ENCODE assay signal across 8 cellular contexts in the genomic region with DNA sequence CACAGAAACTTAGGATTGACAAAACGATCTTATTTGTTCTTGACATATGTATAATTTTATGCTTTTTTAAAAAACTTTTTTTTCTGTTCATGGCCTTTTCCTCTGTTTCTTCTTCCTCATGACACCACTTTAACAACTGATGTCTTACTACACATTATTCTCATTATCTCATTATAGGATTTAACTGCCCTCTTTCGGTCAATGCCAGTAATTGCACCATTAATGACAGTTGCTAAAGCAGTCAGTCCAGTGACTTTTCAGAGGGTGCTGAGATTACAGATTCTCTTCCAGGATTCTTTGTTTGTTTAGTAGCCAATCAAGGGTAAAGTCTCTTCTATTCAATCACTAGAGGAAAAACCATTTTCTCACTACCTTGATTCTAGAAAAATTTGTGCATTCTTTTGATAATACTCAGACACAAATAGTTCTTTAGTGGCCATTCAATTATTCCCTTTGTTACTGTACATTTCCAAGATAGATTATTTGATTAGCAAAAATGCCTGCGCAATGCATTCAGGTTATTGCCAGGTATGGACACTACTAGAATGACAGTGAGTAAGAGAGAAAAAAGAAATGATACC. TPM values are rescaled to one million over a fixed set of nuclear protein-coding genes. Genes with fewer than 3 reads are reported as not detected.
DNase-seq lines count a peak whose midpoint lies in the region; ATAC-seq and TF ChIP-seq lines count a peak whose summit lies in the region.

No MANE protein-coding gene starts in this region.

- H3K4me2 ChIP-seq in Loucy (ENCODE audit: low read depth, low read length, poor library complexity, severe bottlenecking) = no peak overlapping the region

- no peak overlapping the region for H3K4me3 Mint-ChIP-seq in nephron

- H3K36me3 ChIP-seq in Loucy (ENCODE audit: insufficient read depth, low read length) (no peaks in the 10 kb centered on the region), esophagus squamous epithelium (no peaks in the 10 kb centered on the region)

- H3K79me2 ChIP-seq in Loucy (ENCODE audit: insufficient read depth, low read length) = no peaks in the 10 kb centered on the region

- peak; percentile 23 for DNase-seq in stimulated activated CD4-positive, alpha-beta T cell treated with anti-CD3 and anti-CD28 coated beads, Interleukin-4, amount 100 ng/mL, for 24 hours
- DNase-seq in stimulated activated CD4-positive, alpha-beta T cell treated with anti-CD3 and anti-CD28 coated beads, Interleukin-2, amount 100 ng/mL, for 24 hours = no peak
- DNase-seq in esophagus squamous epithelium (lab: John Stamatoyannopoulos, UW) = no peak

- no peaks in the 10 kb centered on the region for H3K27me3 Mint-ChIP-seq in nephron (ENCODE audit: low read depth)

- H3K9me3 Mint-ChIP-seq in nephron = no peaks in the 10 kb centered on the region

- H3K27me3 ChIP-seq in Loucy (ENCODE audit: insufficient read depth, low read length, poor library complexity, severe bottlenecking) (no peaks in the 10 kb centered on the region), esophagus squamous epithelium (no peaks in the 10 kb centered on the region)

- H2AFZ ChIP-seq in Loucy (ENCODE audit: low read length) = no peak overlapping the region

- H3K4me3 ChIP-seq in Loucy (ENCODE audit: low read length, poor library complexity, severe bottlenecking) = no peak overlapping the region
- no peak overlapping the region for H3K4me3 ChIP-seq in esophagus squamous epithelium

- H3K27ac ChIP-seq in esophagus squamous epithelium = no peak overlapping the region

- no peaks in the 10 kb centered on the region for H4K20me1 ChIP-seq in Loucy (ENCODE audit: insufficient read depth, low read length, poor library complexity, severe bottlenecking)

- TF ChIP-seq CTCF in Loucy (conservative IDR thresholded peaks at IDR 0.05; ENCODE audit: low read length) (peak; percentile 84), esophagus squamous epithelium (IDR thresholded peaks at IDR 0.05) (peak; percentile 49 to 85 (median 73)), nephron (IDR thresholded peaks at IDR 0.05; ENCODE audit: unreplicated experiment in 3 of 3) (peak; percentile 70 to 84 (median 72))

- ATAC-seq in SK-N-SH treated with all-trans-retinoic acid at 6 μM for 48 hours (peak; percentile 87), HG02623 (IDR thresholded peaks at IDR 0.05; ENCODE audit: unreplicated experiment) (no peak), HG03565 (IDR thresholded peaks at IDR 0.05; ENCODE audit: unreplicated experiment) (no peak)

- no peaks in the 10 kb centered on the region for H3K36me3 Mint-ChIP-seq in nephron (ENCODE audit: low read depth)

- H3K9me2 ChIP-seq in Loucy (replicated peaks; ENCODE audit: low read depth, low read length) = no peaks in the 10 kb centered on the region

- H3K4me1 ChIP-seq in Loucy (ENCODE audit: insufficient read depth, low read length, poor library complexity, severe bottlenecking) (no peaks in the 10 kb centered on the region), esophagus squamous epithelium (no peaks in the 10 kb centered on the region)

- H3K27ac Mint-ChIP-seq in nephron = no peak overlapping the region

- H3K9ac ChIP-seq in Loucy (ENCODE audit: low read depth, low read length, poor library complexity, severe bottlenecking) = no peak overlapping the region

- TF ChIP-seq POLR2A in esophagus squamous epithelium (IDR thresholded peaks at IDR 0.05) = no peak

- H3K9me3 ChIP-seq in Loucy (ENCODE audit: insufficient read depth, low read depth, low read length) (no peaks in the 10 kb centered on the region), esophagus squamous epithelium (no peaks in the 10 kb centered on the region)

- H3F3A ChIP-seq in Loucy (ENCODE audit: low read depth) = no peaks in the 10 kb centered on the region

- intact Hi-C loops in esophagus squamous epithelium (cut with DNase I) = loop anchor here (10.0 kb wide), 1 partner anchor 85 kb away; no protein-coding TSS in a partner anchor

- 0 to 18% methylated on average over 3 of the region's 3 CpGs for WGBS in esophagus squamous epithelium, 2 donors

- no peaks in the 10 kb centered on the region for H3K4me1 Mint-ChIP-seq in nephron

TF ChIP-seq in SK-N-SH treated with all-trans-retinoic acid at 6 μM for 48 hours, 23 proteins besides CTCF, POLR2A, EP300 and RAD21:
- TF ChIP-seq ZFP30 (CRISPR knock-in tag; IDR thresholded peaks at IDR 0.05) (no peak), RARB (CRISPR knock-in tag; IDR thresholded peaks at IDR 0.05) (no peak), ZNF8 (CRISPR knock-in tag; IDR thresholded peaks at IDR 0.05) (no peak), ZC3H10 (CRISPR knock-in tag; IDR thresholded peaks at IDR 0.05) (no peak), OSR1 (CRISPR knock-in tag; IDR thresholded peaks at IDR 0.05) (no peak), ARNTL (CRISPR knock-in tag; IDR thresholded peaks at IDR 0.05; ENCODE audit: borderline replicate concordance, low read depth) (no peak), CSDC2 (CRISPR knock-in tag; IDR thresholded peaks at IDR 0.05) (no peak)
- TF ChIP-seq, protein P1, sequence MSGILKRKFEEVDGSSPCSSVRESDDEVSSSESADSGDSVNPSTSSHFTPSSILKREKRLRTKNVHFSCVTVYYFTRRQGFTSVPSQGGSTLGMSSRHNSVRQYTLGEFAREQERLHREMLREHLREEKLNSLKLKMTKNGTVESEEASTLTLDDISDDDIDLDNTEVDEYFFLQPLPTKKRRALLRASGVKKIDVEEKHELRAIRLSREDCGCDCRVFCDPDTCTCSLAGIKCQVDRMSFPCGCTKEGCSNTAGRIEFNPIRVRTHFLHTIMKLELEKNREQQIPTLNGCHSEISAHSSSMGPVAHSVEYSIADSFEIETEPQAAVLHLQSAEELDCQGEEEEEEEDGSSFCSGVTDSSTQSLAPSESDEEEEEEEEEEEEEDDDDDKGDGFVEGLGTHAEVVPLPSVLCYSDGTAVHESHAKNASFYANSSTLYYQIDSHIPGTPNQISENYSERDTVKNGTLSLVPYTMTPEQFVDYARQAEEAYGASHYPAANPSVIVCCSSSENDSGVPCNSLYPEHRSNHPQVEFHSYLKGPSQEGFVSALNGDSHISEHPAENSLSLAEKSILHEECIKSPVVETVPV (CRISPR knock-in tag; IDR thresholded peaks at IDR 0.05) = no peak
- TF ChIP-seq, protein P2, sequence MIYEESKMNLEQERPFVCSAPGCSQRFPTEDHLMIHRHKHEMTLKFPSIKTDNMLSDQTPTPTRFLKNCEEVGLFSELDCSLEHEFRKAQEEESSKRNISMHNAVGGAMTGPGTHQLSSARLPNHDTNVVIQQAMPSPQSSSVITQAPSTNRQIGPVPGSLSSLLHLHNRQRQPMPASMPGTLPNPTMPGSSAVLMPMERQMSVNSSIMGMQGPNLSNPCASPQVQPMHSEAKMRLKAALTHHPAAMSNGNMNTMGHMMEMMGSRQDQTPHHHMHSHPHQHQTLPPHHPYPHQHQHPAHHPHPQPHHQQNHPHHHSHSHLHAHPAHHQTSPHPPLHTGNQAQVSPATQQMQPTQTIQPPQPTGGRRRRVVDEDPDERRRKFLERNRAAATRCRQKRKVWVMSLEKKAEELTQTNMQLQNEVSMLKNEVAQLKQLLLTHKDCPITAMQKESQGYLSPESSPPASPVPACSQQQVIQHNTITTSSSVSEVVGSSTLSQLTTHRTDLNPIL (CRISPR knock-in tag; IDR thresholded peaks at IDR 0.05; ENCODE audit: low read depth) = no peak

RNA-seq across cellular contexts. Expression of a gene that starts 50.1 kb away (rescaled TPM):
- 1 to 10 TPM in 1 of 4 donors, under 1 TPM in 3; 0.48 to 2.7 (median 0.75) TPM for total RNA-seq in esophagus squamous epithelium
